ENCODE assay signal across 19 cellular contexts in the genomic region with DNA sequence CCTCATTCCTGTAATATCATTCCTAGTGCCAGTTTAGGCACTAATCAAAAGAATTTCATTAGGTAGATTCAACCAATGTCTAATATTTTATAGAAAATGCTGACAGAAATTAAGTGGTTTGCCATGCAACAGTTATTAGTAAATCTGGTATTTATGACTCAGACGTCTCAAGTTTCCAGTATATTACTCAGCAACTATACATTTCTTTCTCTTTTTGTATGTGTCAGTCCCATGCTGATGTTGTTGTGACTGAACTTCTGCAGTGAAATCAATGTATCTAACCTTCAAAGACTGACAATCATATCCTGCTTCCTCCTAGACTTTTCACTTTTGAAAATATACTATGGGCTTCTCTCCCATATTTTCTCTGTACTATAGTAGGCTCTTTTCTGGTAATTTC.
A peak's percentile ranks its signal among the peaks of the same experiment; 100 is the strongest.
DNase-seq lines count a peak whose midpoint lies in the region; TF ChIP-seq lines count a peak whose summit lies in the region.
"Had no signal": no experiment of that assay in that cellular context is flagged by ENCODE, and none has a peak within 500 bp of the region (broad histone marks: within the 10 kb centered on the region; RNA-seq: fewer than 3 reads in every experiment).

No MANE protein-coding gene starts in this region.

- no peaks in the 10 kb centered on the region for H3K36me3 ChIP-seq in breast epithelium

- no peaks in the 10 kb centered on the region for H3K27me3 Mint-ChIP-seq in MCF 10A (ENCODE audit: insufficient read depth, unreplicated experiment)
- H3K27me3 Mint-ChIP-seq: brain; effector memory CD8-positive, alpha-beta T cell had no signal

- peaks cover 8% of the 10 kb centered on the region for H3K4me1 Mint-ChIP-seq in MCF 10A (ENCODE audit: insufficient read depth, unreplicated experiment)
- H3K4me1 Mint-ChIP-seq: brain had no signal

- H3K4me3 ChIP-seq in breast epithelium = no peak overlapping the region
- no peak overlapping the region for H3K4me3 ChIP-seq in fibroblast of villous mesenchyme (ENCODE audit: low read depth, low read length)
- H3K4me3 ChIP-seq: lung, PC-9, skin epidermis had no signal

- peak overlapping the region; percentile 7 for H3K27ac Mint-ChIP-seq in MCF 10A (ENCODE audit: low read depth, unreplicated experiment)
- H3K27ac Mint-ChIP-seq: brain; effector memory CD8-positive, alpha-beta T cell had no signal

- BruUV-seq in MCF 10A (replicated peaks; lab: Mats Ljungman, UMichigan) = no TSS peak

- no peaks in the 10 kb centered on the region for H3K36me3 Mint-ChIP-seq in MCF 10A (ENCODE audit: insufficient read depth, unreplicated experiment)
- H3K36me3 Mint-ChIP-seq: brain had no signal

- TF ChIP-seq POLR2A in breast epithelium (IDR thresholded peaks at IDR 0.05) = no peak

- intact Hi-C loops in MCF 10A (cut with micrococcal nuclease) = loop anchor here (10.0 kb wide), 1 partner anchor 204 kb away; no protein-coding TSS in a partner anchor
- intact Hi-C loops in breast epithelium (cut with DNase I; ENCODE audit: low total_unique reads) = no loop called here

- peaks cover 7% of the 10 kb centered on the region for H3K9me3 Mint-ChIP-seq in MCF 10A (ENCODE audit: unreplicated experiment)
- H3K9me3 Mint-ChIP-seq: brain, neural crest cell had no signal

- H3K9me3 ChIP-seq in breast epithelium = no peaks in the 10 kb centered on the region

- CTCF ChIA-PET in MCF 10A (lab: Yijun Ruan, JAX) = interaction anchor here (1.2 kb wide), 1 partner anchor 13 kb away, joined by 3 read pairs; no protein-coding TSS in a partner anchor

- DNase-seq in MCF 10A (ENCODE audit: unreplicated experiment) (peak; percentile 46), breast epithelium (ENCODE audit: low spot score in 2 of 2) (no peak), astrocyte of the hippocampus (ENCODE audit: low read depth, low spot score) (peak; percentile 19), fibroblast of villous mesenchyme (ENCODE audit: low read depth) (peak; percentile 41), NCI-H1930 (lab: John Stamatoyannopoulos, UW) (no peak), NCI-H446 (lab: John Stamatoyannopoulos, UW) (no peak), NCI-H2107 treated with DMSO at 0.1 percent for 48 hours (lab: John Stamatoyannopoulos, UW; ENCODE audit: unreplicated experiment) (no peak), amygdala (lab: John Stamatoyannopoulos, UW) (no peak)
- DNase-seq: 8988T; activated gamma-delta T cell treated with Interleukin-2 at 50 U/mL for 16 hours; effector memory CD8-positive, alpha-beta T cell; NCI-H146; NCI-H524 treated with DMSO at 0.1 percent for 48 hours; stimulated activated naive CD4-positive, alpha-beta T cell treated with Interleukin-2 at 50 U/mL for 16 hours had no signal

- H3K4me3 Mint-ChIP-seq in MCF 10A (ENCODE audit: unreplicated experiment) = no peak overlapping the region
- H3K4me3 Mint-ChIP-seq: brain; effector memory CD8-positive, alpha-beta T cell; neural crest cell had no signal

- TF ChIP-seq CTCF in MCF 10A (IDR thresholded peaks at IDR 0.05; ENCODE audit: unreplicated experiment) = no peak
- TF ChIP-seq CTCF in breast epithelium (IDR thresholded peaks at IDR 0.05) = no peak
- no peak for TF ChIP-seq CTCF in fibroblast of villous mesenchyme (IDR thresholded peaks at IDR 0.05; ENCODE audit: insufficient read depth, low read depth, low read length)

- H3K27ac ChIP-seq in breast epithelium = no peak overlapping the region
- H3K27ac ChIP-seq: PC-9, skin epidermis had no signal

- no peaks in the 10 kb centered on the region for H3K4me1 ChIP-seq in breast epithelium

- POLR2A ChIA-PET in MCF 10A (lab: Yijun Ruan, JAX) = no interaction called here

- no peaks in the 10 kb centered on the region for H3K27me3 ChIP-seq in breast epithelium

Comparison
In these comparisons a context has a peak if more than half of its experiments do, and no peak if none do; other contexts are left out.
1. DNase-seq: peak in MCF 10A (single experiment), astrocyte of the hippocampus (single experiment) and fibroblast of villous mesenchyme (single experiment); none in breast epithelium (0 of 2), NCI-H1930 (0 of 2), NCI-H446 (0 of 2), NCI-H2107 treated with DMSO at 0.1 percent for 48 hours (single experiment) and amygdala (0 of 56).